Comparison of ENCODE assay signal across 13 cellular contexts in the genomic region with DNA sequence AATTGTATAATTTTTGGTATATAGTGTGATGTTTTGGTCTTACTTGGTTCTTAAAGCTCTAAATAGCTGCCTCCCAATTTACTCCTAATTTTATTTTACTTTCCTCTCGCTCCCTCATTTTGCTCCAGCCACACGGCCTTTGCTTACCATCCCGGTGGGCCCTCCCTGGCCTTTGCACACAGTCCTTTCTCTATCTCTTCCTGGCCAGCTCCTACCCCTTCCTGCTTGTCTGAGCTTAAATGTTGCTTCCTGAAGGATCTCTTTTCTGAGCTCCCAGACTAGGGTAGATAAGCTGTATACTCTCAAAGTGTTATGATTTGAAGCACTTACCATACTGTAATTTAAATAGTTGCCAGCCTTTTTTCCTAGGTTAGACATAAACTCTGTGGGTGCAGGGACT.
"Had no signal": no experiment of that assay in that cellular context is flagged by ENCODE, and none has a peak within 500 bp of the region (broad histone marks: within the 10 kb centered on the region; RNA-seq: fewer than 3 reads in every experiment).

No MANE protein-coding gene starts in this region.

- H3K27ac ChIP-seq: coronary artery, skin epidermis, stomach had no signal

- H3K27me3 Mint-ChIP-seq: activated CD4-positive, alpha-beta memory T cell treated with anti-CD3 and anti-CD28 coated beads for 36 hours; memory B cell had no signal

- H3K4me3 Mint-ChIP-seq: activated CD4-positive, alpha-beta memory T cell treated with anti-CD3 and anti-CD28 coated beads for 36 hours; activated T-helper 1 cell treated with anti-CD3 and anti-CD28 coated beads, Interleukin-12 subunit alpha, Interleukin-12 subunit beta, Interleukin-2, Interleukin-4 antibody, amounts not matched to agents 30 ng/mL and 10 ng/mL and 1 ng/mL, durations not matched to agents 14 hours and 24 hours and 36 hours; memory B cell; neural crest cell; T-helper 1 cell treated with Interleukin-12 subunit alpha and Interleukin-12 subunit beta and Interleukin-4 antibody, amounts not matched to agents 30 μg/mL and 1 μg/mL, for 36 hours had no signal

- DNase-seq: activated CD4-positive, alpha-beta memory T cell treated with anti-CD3 and anti-CD28 coated beads for 36 hours; activated naive CD4-positive, alpha-beta T cell treated with Interleukin-2 at 50 U/mL for 16 hours; caudate nucleus; effector memory CD4-positive, alpha-beta T cell; hippocampal formation; stimulated activated CD4-positive, alpha-beta T cell treated with anti-CD3 and anti-CD28 coated beads, Interleukin-4, amount 100 ng/mL, for 4 hours; stomach had no signal

- H3K9me3 ChIP-seq: stomach had no signal

- H3K4me3 ChIP-seq: coronary artery, skin epidermis, stomach had no signal

- H3K9me3 Mint-ChIP-seq: activated CD4-positive, alpha-beta memory T cell treated with anti-CD3 and anti-CD28 coated beads for 36 hours; activated T-helper 1 cell treated with anti-CD3 and anti-CD28 coated beads, Interleukin-12 subunit alpha, Interleukin-12 subunit beta, Interleukin-2, Interleukin-4 antibody, amounts not matched to agents 30 ng/mL and 10 ng/mL and 1 ng/mL, durations not matched to agents 14 hours and 24 hours and 36 hours; memory B cell; neural crest cell; T-helper 1 cell treated with Interleukin-12 subunit alpha and Interleukin-12 subunit beta and Interleukin-4 antibody, amounts not matched to agents 30 μg/mL and 1 μg/mL, for 36 hours had no signal

- H3K27ac Mint-ChIP-seq: activated CD4-positive, alpha-beta memory T cell treated with anti-CD3 and anti-CD28 coated beads for 36 hours; activated T-helper 1 cell treated with anti-CD3 and anti-CD28 coated beads, Interleukin-12 subunit alpha, Interleukin-12 subunit beta, Interleukin-2, Interleukin-4 antibody, amounts not matched to agents 30 ng/mL and 10 ng/mL and 1 ng/mL, durations not matched to agents 14 hours and 24 hours and 36 hours; memory B cell; T-helper 1 cell treated with Interleukin-12 subunit alpha and Interleukin-12 subunit beta and Interleukin-4 antibody, amounts not matched to agents 30 μg/mL and 1 μg/mL, for 36 hours had no signal

- H3K27me3 ChIP-seq: stomach had no signal

- H3K36me3 ChIP-seq: stomach had no signal
